8 cellular contexts compared by ENCODE assay signal in the genomic region with DNA sequence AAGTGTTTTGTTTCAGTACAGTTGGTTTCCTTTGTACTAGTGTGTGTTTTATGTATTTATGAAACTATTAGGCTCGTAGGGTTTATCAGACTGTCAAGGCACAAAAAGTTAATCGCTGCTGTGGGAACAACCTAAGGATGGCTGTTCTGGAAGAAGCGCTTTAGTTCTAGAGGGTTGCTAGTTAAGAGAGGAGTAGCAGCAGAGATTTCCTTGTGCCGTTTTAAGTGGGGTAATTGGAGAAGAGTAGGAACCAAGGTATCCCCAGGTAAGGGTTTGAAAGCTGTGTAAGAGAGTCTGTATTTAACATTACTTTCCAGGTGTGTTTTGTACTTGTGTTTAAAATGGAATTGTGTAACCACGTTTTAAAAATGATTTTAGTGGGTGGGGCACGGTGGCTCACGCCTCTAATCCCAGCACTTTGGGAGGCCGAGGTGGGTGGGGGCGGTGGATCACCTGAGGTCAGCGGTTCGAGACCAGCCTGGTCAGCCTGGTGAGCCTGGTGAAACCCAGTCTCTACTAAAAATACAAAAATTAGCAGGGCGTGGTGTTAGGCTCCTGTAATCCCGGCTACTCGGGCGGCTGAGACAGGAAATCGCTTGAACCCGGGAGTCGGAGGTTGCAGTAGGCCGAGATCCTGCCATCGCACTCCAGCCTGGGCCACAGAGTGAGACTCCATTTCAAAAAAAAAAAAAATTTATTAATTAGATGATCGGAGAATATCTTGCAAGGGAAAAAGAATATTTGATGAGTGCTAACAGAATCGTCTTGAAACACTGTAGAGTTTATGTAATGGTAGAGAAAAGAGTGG. TPM values are rescaled to one million over a fixed set of nuclear protein-coding genes. Genes with fewer than 3 reads are reported as not detected.
DNase-seq lines count a peak whose midpoint lies in the region; ATAC-seq, FAIRE-seq and TF ChIP-seq lines count a peak whose summit lies in the region.

No MANE protein-coding gene starts in this region.

- H3K9me3 ChIP-seq in gastroesophageal sphincter, result no peaks in the 10 kb centered on the region

- TF ChIP-seq POLR2A in gastroesophageal sphincter (IDR thresholded peaks at IDR 0.05), result no peak

- ATAC-seq in gastroesophageal sphincter, result no peak
- no peak for ATAC-seq in stimulated activated effector memory CD8-positive, alpha-beta T cell treated with anti-CD3 and anti-CD28 coated beads, Interleukin-12 subunit alpha, Interleukin-12 subunit beta, amount 100 ng/mL, for 72 hours
- no peak for ATAC-seq in left colon

- DNase-seq in HFF-Myc (ENCODE audit: extremely low read depth, low read depth) (no peak), left colon (no peak), frontal cortex (ENCODE audit: low spot score in 2 of 2) (no peak)
- no peak for DNase-seq in stimulated activated effector memory CD8-positive, alpha-beta T cell treated with anti-CD3 and anti-CD28 coated beads, Interleukin-12 subunit alpha, Interleukin-12 subunit beta, amount 100 ng/mL, for 72 hours (ENCODE audit: low spot score in 2 of 2)
- no peak for DNase-seq in activated effector memory CD4-positive, alpha-beta T cell treated with anti-CD3 and anti-CD28 coated beads, Interleukin-2, amount 50 U/mL, for 16 hours
- DNase-seq in stimulated activated CD4-positive, alpha-beta T cell treated with anti-CD3 and anti-CD28 coated beads, Interleukin-4, amount 100 ng/mL, for 4 hours, result no peak

- peaks cover 6 to 67% (median 38%) of the 10 kb centered on the region in 3 donors for H3K4me1 ChIP-seq in gastroesophageal sphincter

- H3K36me3 ChIP-seq in gastroesophageal sphincter, result no peaks in the 10 kb centered on the region

- H3K27ac Mint-ChIP-seq in stimulated activated effector memory CD8-positive, alpha-beta T cell treated with anti-CD3 and anti-CD28 coated beads, Interleukin-12 subunit alpha, Interleukin-12 subunit beta, amount 100 ng/mL, for 72 hours, result peak overlapping the region; percentile 100

- FAIRE-seq in frontal cortex (lab: Jason Lieb, UNC), result no peak

- intact Hi-C loops in left colon (cut with DNase I, micrococcal nuclease), result no loop called here

- peaks cover 82% of the 10 kb centered on the region for H3K36me3 Mint-ChIP-seq in stimulated activated effector memory CD8-positive, alpha-beta T cell treated with anti-CD3 and anti-CD28 coated beads, Interleukin-12 subunit alpha, Interleukin-12 subunit beta, amount 100 ng/mL, for 72 hours

- TF ChIP-seq EP300 in gastroesophageal sphincter (IDR thresholded peaks at IDR 0.05), result no peak

- TF ChIP-seq CTCF in HFF-Myc (IDR thresholded peaks at IDR 0.05; ENCODE audit: low read depth, low read length, missing control alignments) (no peak), VCaP (conservative IDR thresholded peaks at IDR 0.05) (no peak), gastroesophageal sphincter (IDR thresholded peaks at IDR 0.05) (no peak)

- H3K4me3 Mint-ChIP-seq in stimulated activated effector memory CD8-positive, alpha-beta T cell treated with anti-CD3 and anti-CD28 coated beads, Interleukin-12 subunit alpha, Interleukin-12 subunit beta, amount 100 ng/mL, for 72 hours, result peak overlapping the region; percentile 97

- peaks cover 52% of the 10 kb centered on the region for H3K4me1 Mint-ChIP-seq in stimulated activated effector memory CD8-positive, alpha-beta T cell treated with anti-CD3 and anti-CD28 coated beads, Interleukin-12 subunit alpha, Interleukin-12 subunit beta, amount 100 ng/mL, for 72 hours

- 22 to 49% methylated on average over 5 to 14 of the region's 22 CpGs for WGBS in gastroesophageal sphincter (ENCODE audit: low coverage in 1 of 2), 2 donors

- H3K27ac ChIP-seq in VCaP (peak overlapping the region; percentile 100), gastroesophageal sphincter (peak overlapping the region in 3 of 4 donors; percentile 60 to 98 (median 96))

- H3K4me3 ChIP-seq in HFF-Myc (replicated peaks; ENCODE audit: low read depth, low read length) (peak overlapping the region; percentile 95), gastroesophageal sphincter (peak overlapping the region in 1 of 2 donors; percentile 67)

- no peaks in the 10 kb centered on the region for H3K27me3 ChIP-seq in gastroesophageal sphincter

- no peaks in the 10 kb centered on the region for H3K9me3 Mint-ChIP-seq in stimulated activated effector memory CD8-positive, alpha-beta T cell treated with anti-CD3 and anti-CD28 coated beads, Interleukin-12 subunit alpha, Interleukin-12 subunit beta, amount 100 ng/mL, for 72 hours

RNA-seq across cellular contexts. Expression of a gene that starts 2.6 kb away (rescaled TPM):
- 100 to 1,000 TPM; 347 to 449 (median 406) TPM for total RNA-seq in gastroesophageal sphincter
- total RNA-seq in left colon, result 100 to 1,000 TPM; 167 to 190 TPM
- total RNA-seq in frontal cortex, result 1,097 TPM
